ENCODE assay signal across 1 cellular context in the genomic region with DNA sequence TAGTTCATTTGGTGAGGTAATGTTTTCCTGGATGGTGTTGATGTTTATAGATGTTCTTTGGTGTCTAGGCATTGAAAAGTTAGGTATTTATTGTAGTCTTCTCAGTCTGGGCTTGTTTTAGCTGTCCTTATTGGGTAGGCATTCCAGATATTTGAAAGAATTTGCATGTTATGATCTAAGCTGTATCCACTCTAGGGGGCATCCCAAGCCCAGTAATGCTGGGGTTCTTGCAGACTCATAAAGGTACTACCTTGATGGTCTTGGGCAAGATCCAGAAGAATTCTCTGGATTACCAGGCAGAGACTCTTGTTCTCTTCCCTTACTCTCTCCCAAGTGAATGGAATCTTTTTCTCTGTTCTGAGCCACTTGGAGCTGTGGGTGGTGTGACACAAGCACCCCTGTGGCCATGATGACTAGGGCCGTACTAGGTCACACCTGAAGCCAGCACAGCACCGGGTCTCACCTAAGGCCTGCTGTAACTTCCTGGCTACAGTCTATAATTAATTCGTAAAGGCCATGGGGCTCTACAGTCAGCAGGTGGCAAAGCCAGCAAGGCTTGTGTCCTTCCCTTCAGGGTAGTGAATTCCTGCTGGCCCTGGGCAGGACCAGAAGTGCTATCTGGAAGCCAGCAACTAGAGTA.
TF ChIP-seq lines count a peak whose summit lies in the region.

No MANE protein-coding gene starts in this region.

TF ChIP-seq in H1, 55 proteins besides CTCF, POLR2A, EP300 and RAD21 (continued from another document):
- TF ChIP-seq SRF (IDR thresholded peaks at IDR 0.05; ENCODE audit: low read depth, low read length), result no peak
- TF ChIP-seq YY1 (IDR thresholded peaks at IDR 0.05; ENCODE audit: low read depth, low read length), result no peak
- no peak for TF ChIP-seq PHF8 (conservative IDR thresholded peaks at IDR 0.05; ENCODE audit: low read depth, low read length)
- TF ChIP-seq CBX5 (IDR thresholded peaks at IDR 0.05; ENCODE audit: low read depth, low read length), result no peak
- no peak for TF ChIP-seq ASH2L (IDR thresholded peaks at IDR 0.05; ENCODE audit: low read length)
- TF ChIP-seq, protein P1, sequence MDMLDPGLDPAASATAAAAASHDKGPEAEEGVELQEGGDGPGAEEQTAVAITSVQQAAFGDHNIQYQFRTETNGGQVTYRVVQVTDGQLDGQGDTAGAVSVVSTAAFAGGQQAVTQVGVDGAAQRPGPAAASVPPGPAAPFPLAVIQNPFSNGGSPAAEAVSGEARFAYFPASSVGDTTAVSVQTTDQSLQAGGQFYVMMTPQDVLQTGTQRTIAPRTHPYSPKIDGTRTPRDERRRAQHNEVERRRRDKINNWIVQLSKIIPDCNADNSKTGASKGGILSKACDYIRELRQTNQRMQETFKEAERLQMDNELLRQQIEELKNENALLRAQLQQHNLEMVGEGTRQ (IDR thresholded peaks at IDR 0.05; ENCODE audit: low read length), result no peak
- TF ChIP-seq HDAC2 (IDR thresholded peaks at IDR 0.05; ENCODE audit: borderline replicate concordance in 1 of 2, low read depth in 2 of 2, low read length in 2 of 2), result no peak
- TF ChIP-seq RFX5 (IDR thresholded peaks at IDR 0.05; ENCODE audit: borderline replicate concordance, low read depth, low read length), result no peak
- no peak for TF ChIP-seq TBP (IDR thresholded peaks at IDR 0.05; ENCODE audit: low read depth, low read length)
- no peak for TF ChIP-seq GABPA (IDR thresholded peaks at IDR 0.05; ENCODE audit: borderline replicate concordance, insufficient read depth, low read length)
- TF ChIP-seq, protein P2, sequence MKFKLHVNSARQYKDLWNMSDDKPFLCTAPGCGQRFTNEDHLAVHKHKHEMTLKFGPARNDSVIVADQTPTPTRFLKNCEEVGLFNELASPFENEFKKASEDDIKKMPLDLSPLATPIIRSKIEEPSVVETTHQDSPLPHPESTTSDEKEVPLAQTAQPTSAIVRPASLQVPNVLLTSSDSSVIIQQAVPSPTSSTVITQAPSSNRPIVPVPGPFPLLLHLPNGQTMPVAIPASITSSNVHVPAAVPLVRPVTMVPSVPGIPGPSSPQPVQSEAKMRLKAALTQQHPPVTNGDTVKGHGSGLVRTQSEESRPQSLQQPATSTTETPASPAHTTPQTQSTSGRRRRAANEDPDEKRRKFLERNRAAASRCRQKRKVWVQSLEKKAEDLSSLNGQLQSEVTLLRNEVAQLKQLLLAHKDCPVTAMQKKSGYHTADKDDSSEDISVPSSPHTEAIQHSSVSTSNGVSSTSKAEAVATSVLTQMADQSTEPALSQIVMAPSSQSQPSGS (IDR thresholded peaks at IDR 0.05; ENCODE audit: low read length), result no peak
- no peak for TF ChIP-seq GTF2F1 (IDR thresholded peaks at IDR 0.05; ENCODE audit: borderline replicate concordance, low read depth, low read length)
